ENCODE assay signal across 10 cellular contexts in genomic region chr1:17617787-17618557, GRCh38.
DNase-seq lines count a peak whose midpoint lies in the region; ATAC-seq lines count a peak whose summit lies in the region.
"Had no signal": no experiment of that assay in that cellular context is flagged by ENCODE, and none has a peak within 500 bp of the region (broad histone marks: within the 10 kb centered on the region; RNA-seq: fewer than 3 reads in every experiment).

No MANE protein-coding gene starts in this region.

- ATAC-seq in left lobe of liver (peak; percentile 20), GM21360 (IDR thresholded peaks at IDR 0.05; ENCODE audit: unreplicated experiment) (no peak), GM18868 (IDR thresholded peaks at IDR 0.05; ENCODE audit: unreplicated experiment) (no peak), GM21390 (IDR thresholded peaks at IDR 0.05; ENCODE audit: unreplicated experiment) (no peak)

- H3K9ac ChIP-seq in skeletal muscle tissue (ENCODE audit: low read depth in 1 of 3, low read length in 3 of 3) = peak overlapping the region; percentile 90 to 96 (median 93)

- H3K9me3 ChIP-seq in skeletal muscle tissue (ENCODE audit: control insufficient read depth in 3 of 3, low read length in 3 of 3) = no peaks in the 10 kb centered on the region

- peaks cover 33 to 65% (median 37%) of the 10 kb centered on the region in 3 donors for H3K4me1 ChIP-seq in skeletal muscle tissue (ENCODE audit: control insufficient read depth in 3 of 3, insufficient read depth in 3 of 3, low read length in 3 of 3)

- H3K27ac ChIP-seq in caudate nucleus (ENCODE audit: low read depth, low read length) = peak overlapping the region; percentile 76
- H3K27ac ChIP-seq in skeletal muscle tissue (ENCODE audit: low read depth, low read length) = peak overlapping the region; percentile 95

- H3K27me3 ChIP-seq in skeletal muscle tissue (ENCODE audit: control insufficient read depth in 3 of 3, insufficient read depth in 3 of 3, low read length in 3 of 3) = no peaks in the 10 kb centered on the region

- peaks cover 26 to 32% (median 30%) of the 10 kb centered on the region in 3 donors for H3K36me3 ChIP-seq in skeletal muscle tissue (ENCODE audit: control insufficient read depth in 3 of 3, insufficient read depth in 3 of 3, low read length in 3 of 3)

- peak overlapping the region; percentile 82 to 88 (median 85) for H3K4me3 ChIP-seq in skeletal muscle tissue (ENCODE audit: low read length in 3 of 3)

- DNase-seq in ELR (ENCODE audit: low read depth) (peak; percentile 30), caudate nucleus (lab: John Stamatoyannopoulos, UW) (peak in 11 of 61 donors; percentile 4 to 27 (median 13)), left lobe of liver (ENCODE audit: low spot score) (no peak), OCI-M1 (lab: John Stamatoyannopoulos, UW) (no peak)
- DNase-seq: CD8-positive, alpha-beta memory T cell; NCI-H1105 had no signal
